13 cellular contexts compared by ENCODE assay signal in the genomic region with DNA sequence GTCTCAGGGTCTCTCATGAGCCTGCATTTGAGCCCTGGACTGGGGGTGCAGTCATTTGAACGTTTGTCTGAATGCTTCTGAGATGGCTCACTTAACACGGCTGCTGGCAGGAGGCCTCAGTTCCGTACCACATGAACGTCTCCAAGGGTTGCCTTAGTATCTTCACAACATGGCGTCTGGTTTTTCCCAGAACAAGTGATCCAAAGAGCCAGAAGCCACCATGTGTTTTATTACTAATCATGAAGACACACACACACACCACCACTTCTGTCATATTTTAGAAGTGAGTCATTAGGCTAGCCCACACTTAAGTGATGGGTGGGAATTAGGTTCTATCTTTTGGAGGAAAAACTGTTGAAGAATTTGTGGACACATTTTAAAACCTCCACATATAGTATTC. TPM values are rescaled to one million over a fixed set of nuclear protein-coding genes. Genes with fewer than 3 reads are reported as not detected.
A peak's percentile ranks its signal among the peaks of the same experiment; 100 is the strongest.
DNase-seq lines count a peak whose midpoint lies in the region; ATAC-seq and TF ChIP-seq lines count a peak whose summit lies in the region.
"Had no signal": no experiment of that assay in that cellular context is flagged by ENCODE, and none has a peak within 500 bp of the region (broad histone marks: within the 10 kb centered on the region; RNA-seq: fewer than 3 reads in every experiment).

No MANE protein-coding gene starts in this region.

- H3K4me3 ChIP-seq in SJCRH30 (no peak overlapping the region), fibroblast of pulmonary artery (replicated peaks; ENCODE audit: low read depth, low read length) (no peak overlapping the region), skeletal muscle tissue (ENCODE audit: low read length in 3 of 3) (no peak overlapping the region)
- H3K4me3 ChIP-seq: PC-9, right atrium auricular region, transverse colon had no signal

- H3K4me1 ChIP-seq in SJCRH30: peaks cover 8% of the 10 kb centered on the region
- H3K4me1 ChIP-seq in skeletal muscle tissue (ENCODE audit: control insufficient read depth in 3 of 3, insufficient read depth in 3 of 3, low read length in 3 of 3): peaks cover 0 to 14% (median 9%) of the 10 kb centered on the region in 3 donors

- H3K27ac ChIP-seq in SJCRH30: no peak overlapping the region; the same call in 1 of the 2 replicates
- peak overlapping the region; percentile 21 for H3K27ac ChIP-seq in skeletal muscle tissue (ENCODE audit: low read depth, low read length)
- H3K27ac ChIP-seq: PC-9, right atrium auricular region, transverse colon had no signal

- H3K36me3 ChIP-seq in SJCRH30 (no peaks in the 10 kb centered on the region), skeletal muscle tissue (ENCODE audit: control insufficient read depth in 3 of 3, insufficient read depth in 3 of 3, low read length in 3 of 3) (no peaks in the 10 kb centered on the region)
- H3K36me3 ChIP-seq: right atrium auricular region, transverse colon had no signal

- H3K9me3 ChIP-seq in SJCRH30 (replicated peaks) (no peaks in the 10 kb centered on the region), skeletal muscle tissue (ENCODE audit: control insufficient read depth in 3 of 3, low read length in 3 of 3) (no peaks in the 10 kb centered on the region)
- H3K9me3 ChIP-seq: right atrium auricular region, transverse colon had no signal

- H3K27me3 ChIP-seq in SJCRH30 (no peaks in the 10 kb centered on the region), skeletal muscle tissue (ENCODE audit: control insufficient read depth in 3 of 3, insufficient read depth in 3 of 3, low read length in 3 of 3) (no peaks in the 10 kb centered on the region)
- H3K27me3 ChIP-seq: right atrium auricular region, transverse colon had no signal

- H3K9ac ChIP-seq in skeletal muscle tissue (ENCODE audit: low read depth in 1 of 3, low read length in 3 of 3): no peak overlapping the region

- no peak for ATAC-seq in HG02970 (IDR thresholded peaks at IDR 0.05; ENCODE audit: low FRiP score, unreplicated experiment)

- peak; percentile 86 for DNase-seq in GM04503 (ENCODE audit: low read depth)
- DNase-seq in SJCRH30: peak; percentile 49 to 54
- DNase-seq in fibroblast of pulmonary artery (ENCODE audit: low read depth): peak; percentile 70
- DNase-seq in hippocampal formation (lab: John Stamatoyannopoulos, UW): no peak
- no peak for DNase-seq in NCI-H2227 treated with DMSO at 0.1 percent for 48 hours (lab: John Stamatoyannopoulos, UW)
- DNase-seq: activated T-cell treated with anti-CD3 and anti-CD28 coated beads, Interleukin-2, amount 50 U/mL, for 24 hours; DMS79; NCI-H2029 treated with DMSO at 0.1 percent for 48 hours; PC-9; transverse colon had no signal

- TF ChIP-seq CTCF in fibroblast of pulmonary artery (IDR thresholded peaks at IDR 0.05; ENCODE audit: low read length, missing control alignments): no peak

RNA-seq across cellular contexts. Expression of a gene that starts 15.0 kb away (rescaled TPM):
- total RNA-seq in SJCRH30 (2014; rRNA removed; shearing (Covaris generic)): 248 and 265 TPM in 2 replicates
- 125 TPM for total RNA-seq in skeletal muscle tissue

Comparison
In these comparisons a context has a peak if more than half of its experiments do, and no peak if none do; other contexts are left out.
1. DNase-seq: peak in GM04503 (single experiment), SJCRH30 (2 of 2) and fibroblast of pulmonary artery (single experiment); none in hippocampal formation (0 of 2) and NCI-H2227 treated with DMSO at 0.1 percent for 48 hours (single experiment).